8 cellular contexts compared by ENCODE assay signal in genomic region chr6:135922170-135922569, GRCh38.
DNase-seq lines count a peak whose midpoint lies in the region; ATAC-seq and TF ChIP-seq lines count a peak whose summit lies in the region.

No MANE protein-coding gene starts in this region.

- H3K4me1 ChIP-seq in skeletal muscle satellite cell (ENCODE audit: control insufficient read depth, insufficient read depth, low read length) (peaks cover 28% of the 10 kb centered on the region), MM.1S (ENCODE audit: low read length) (no peaks in the 10 kb centered on the region), ascending aorta (peaks cover 0 to 15% of the 10 kb centered on the region in 2 donors)

- peak; percentile 89 for DNase-seq in NCI-H69 (lab: John Stamatoyannopoulos, UW)
- DNase-seq in fibroblast of peridontal ligament (ENCODE audit: extremely low read depth) = peak; percentile 99
- no peak for DNase-seq in MM.1S
- no peak for DNase-seq in ascending aorta (ENCODE audit: low spot score in 2 of 2)
- DNase-seq in foreskin melanocyte = no peak

- H2AFZ ChIP-seq in MM.1S (ENCODE audit: low read length) = no peak overlapping the region

- H3K9me2 ChIP-seq in MM.1S (replicated peaks; ENCODE audit: insufficient read depth, low read length) = no peaks in the 10 kb centered on the region

- H4K20me1 ChIP-seq in MM.1S (ENCODE audit: insufficient read depth, low read length) = no peaks in the 10 kb centered on the region

- no peaks in the 10 kb centered on the region for H3F3A ChIP-seq in MM.1S (ENCODE audit: insufficient read depth, low read length)

- peak overlapping the region; percentile 27 for H3K4me2 ChIP-seq in skeletal muscle satellite cell (ENCODE audit: low read length)
- H3K4me2 ChIP-seq in MM.1S (ENCODE audit: low read depth, low read length) = no peak overlapping the region

- ATAC-seq in GM21390 (IDR thresholded peaks at IDR 0.05; ENCODE audit: unreplicated experiment) (peak; percentile 67), GM18868 (IDR thresholded peaks at IDR 0.05; ENCODE audit: unreplicated experiment) (no peak)

- no peaks in the 10 kb centered on the region for H3K36me3 ChIP-seq in skeletal muscle satellite cell (ENCODE audit: insufficient read depth, low read length)
- no peaks in the 10 kb centered on the region for H3K36me3 ChIP-seq in MM.1S (replicated peaks; ENCODE audit: insufficient read depth, low read length)
- H3K36me3 ChIP-seq in ascending aorta = no peaks in the 10 kb centered on the region

- no peaks in the 10 kb centered on the region for H3K79me2 ChIP-seq in MM.1S (ENCODE audit: low read length)

- no peak overlapping the region for H3K27ac ChIP-seq in MM.1S (ENCODE audit: low read length)
- peak overlapping the region in 1 of 2 donors; percentile 18 for H3K27ac ChIP-seq in ascending aorta

- TF ChIP-seq CTCF in MM.1S (IDR thresholded peaks at IDR 0.05; ENCODE audit: low read length) (no peak), ascending aorta (IDR thresholded peaks at IDR 0.05) (no peak)

- H3K9ac ChIP-seq in skeletal muscle satellite cell (ENCODE audit: low read depth, low read length) (peak overlapping the region; percentile 40), MM.1S (ENCODE audit: low read length) (no peak overlapping the region)

- H3K27me3 ChIP-seq in skeletal muscle satellite cell (ENCODE audit: control insufficient read depth, insufficient read depth, low read length) (no peaks in the 10 kb centered on the region), MM.1S (replicated peaks; ENCODE audit: insufficient read depth, low read length) (no peaks in the 10 kb centered on the region), ascending aorta (no peaks in the 10 kb centered on the region)

- no peak overlapping the region for H3K4me3 ChIP-seq in skeletal muscle satellite cell (ENCODE audit: low read length)
- H3K4me3 ChIP-seq in MM.1S (ENCODE audit: low read length) = no peak overlapping the region
- H3K4me3 ChIP-seq in ascending aorta = no peak overlapping the region

- H3K9me3 ChIP-seq in skeletal muscle satellite cell (replicated peaks; ENCODE audit: low read length) (no peaks in the 10 kb centered on the region), MM.1S (replicated peaks; ENCODE audit: insufficient read depth, low read length) (no peaks in the 10 kb centered on the region), ascending aorta (no peaks in the 10 kb centered on the region)

- intact Hi-C loops in ascending aorta (cut with DNase I) = no loop called here

Comparison
In these comparisons a context has a peak if more than half of its experiments do, and no peak if none do; other contexts are left out.
1. DNase-seq: peak in NCI-H69 (single experiment) and fibroblast of peridontal ligament (single experiment); none in MM.1S (single experiment), ascending aorta (0 of 2) and foreskin melanocyte (single experiment).